Comparison of ENCODE assay signal across 2 cellular contexts in the genomic region with DNA sequence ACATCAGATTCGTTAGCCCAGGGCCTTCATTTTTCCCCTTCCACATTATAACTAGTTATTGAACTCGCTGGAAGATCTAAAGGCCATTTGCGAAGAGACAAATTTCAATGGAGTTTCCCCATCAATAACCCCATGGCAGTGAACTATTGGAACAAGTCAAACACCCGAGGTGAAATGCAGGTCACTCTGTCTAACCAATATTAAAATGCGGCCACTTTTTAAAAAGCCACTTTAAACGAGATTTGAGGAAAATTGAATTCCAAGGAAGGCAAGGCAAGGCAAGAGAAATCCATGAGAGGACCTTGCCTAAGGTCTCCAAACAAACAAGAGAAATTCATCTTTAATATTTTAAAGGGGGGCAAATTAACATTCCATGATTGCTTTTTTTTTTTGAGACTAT.
TF ChIP-seq lines count a peak whose summit lies in the region.

No MANE protein-coding gene starts in this region.

TF ChIP-seq in K562, 482 proteins besides CTCF, POLR2A, EP300 and RAD21:
- TF ChIP-seq MAFG (tag; conservative IDR thresholded peaks at IDR 0.05) (no peak), CHD1 (IDR thresholded peaks at IDR 0.05; ENCODE audit: low read length) (no peak), ZNF695 (CRISPR knock-in tag; IDR thresholded peaks at IDR 0.05) (no peak), ERF (CRISPR knock-in tag; IDR thresholded peaks at IDR 0.05) (no peak), HNRNPL (IDR thresholded peaks at IDR 0.05; ENCODE audit: low read depth, low read length) (no peak), KHSRP (IDR thresholded peaks at IDR 0.05) (no peak), SOX6 (IDR thresholded peaks at IDR 0.05) (no peak), PHB (CRISPR knock-in tag; IDR thresholded peaks at IDR 0.05) (no peak), FOXK1 (CRISPR knock-in tag; IDR thresholded peaks at IDR 0.05; ENCODE audit: borderline replicate concordance) (no peak), PML (IDR thresholded peaks at IDR 0.05; ENCODE audit: low read length) (no peak), ZNF354B (CRISPR knock-in tag; IDR thresholded peaks at IDR 0.05) (no peak), CBX2 (IDR thresholded peaks at IDR 0.05; ENCODE audit: insufficient read depth, low read length, poor library complexity, severe bottlenecking) (peak; percentile 90), PRMT5 (CRISPR knock-in tag; IDR thresholded peaks at IDR 0.05) (no peak), ZFP36 (IDR thresholded peaks at IDR 0.05; ENCODE audit: low read depth, low read length, partially characterized antibody) (peak; percentile 35), EWSR1 (IDR thresholded peaks at IDR 0.05; ENCODE audit: borderline replicate concordance, low read depth, partially characterized antibody) (no peak), C11orf30 (IDR thresholded peaks at IDR 0.05; ENCODE audit: low read depth) (no peak), HMG20B (CRISPR knock-in tag; IDR thresholded peaks at IDR 0.05) (no peak), CBX8 (IDR thresholded peaks at IDR 0.05; ENCODE audit: borderline replicate concordance, extremely low read depth, low read depth, low read length, poor library complexity, severe bottlenecking) (peak; percentile 88), RFX1 (IDR thresholded peaks at IDR 0.05) (no peak), CTBP1 (IDR thresholded peaks at IDR 0.05; ENCODE audit: borderline replicate concordance) (no peak), ZNF175 (CRISPR knock-in tag; IDR thresholded peaks at IDR 0.05; ENCODE audit: low read depth) (no peak), JUN (IDR thresholded peaks at IDR 0.05; ENCODE audit: borderline replicate concordance, low read depth, low read length) (no peak), JUN (CRISPR knock-in tag; IDR thresholded peaks at IDR 0.05; ENCODE audit: borderline replicate concordance) (no peak), ETS2 (tag; IDR thresholded peaks at IDR 0.05; ENCODE audit: borderline replicate concordance, poor library complexity, severe bottlenecking) (no peak)
- TF ChIP-seq, protein P1, sequence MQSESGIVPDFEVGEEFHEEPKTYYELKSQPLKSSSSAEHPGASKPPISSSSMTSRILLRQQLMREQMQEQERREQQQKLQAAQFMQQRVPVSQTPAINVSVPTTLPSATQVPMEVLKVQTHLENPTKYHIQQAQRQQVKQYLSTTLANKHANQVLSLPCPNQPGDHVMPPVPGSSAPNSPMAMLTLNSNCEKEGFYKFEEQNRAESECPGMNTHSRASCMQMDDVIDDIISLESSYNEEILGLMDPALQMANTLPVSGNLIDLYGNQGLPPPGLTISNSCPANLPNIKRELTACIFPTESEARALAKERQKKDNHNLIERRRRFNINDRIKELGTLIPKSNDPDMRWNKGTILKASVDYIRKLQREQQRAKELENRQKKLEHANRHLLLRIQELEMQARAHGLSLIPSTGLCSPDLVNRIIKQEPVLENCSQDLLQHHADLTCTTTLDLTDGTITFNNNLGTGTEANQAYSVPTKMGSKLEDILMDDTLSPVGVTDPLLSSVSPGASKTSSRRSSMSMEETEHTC (IDR thresholded peaks at IDR 0.05) = no peak
- TF ChIP-seq, protein P2, sequence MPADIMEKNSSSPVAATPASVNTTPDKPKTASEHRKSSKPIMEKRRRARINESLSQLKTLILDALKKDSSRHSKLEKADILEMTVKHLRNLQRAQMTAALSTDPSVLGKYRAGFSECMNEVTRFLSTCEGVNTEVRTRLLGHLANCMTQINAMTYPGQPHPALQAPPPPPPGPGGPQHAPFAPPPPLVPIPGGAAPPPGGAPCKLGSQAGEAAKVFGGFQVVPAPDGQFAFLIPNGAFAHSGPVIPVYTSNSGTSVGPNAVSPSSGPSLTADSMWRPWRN (IDR thresholded peaks at IDR 0.05; ENCODE audit: low read depth) = no peak
- TF ChIP-seq, protein P3, sequence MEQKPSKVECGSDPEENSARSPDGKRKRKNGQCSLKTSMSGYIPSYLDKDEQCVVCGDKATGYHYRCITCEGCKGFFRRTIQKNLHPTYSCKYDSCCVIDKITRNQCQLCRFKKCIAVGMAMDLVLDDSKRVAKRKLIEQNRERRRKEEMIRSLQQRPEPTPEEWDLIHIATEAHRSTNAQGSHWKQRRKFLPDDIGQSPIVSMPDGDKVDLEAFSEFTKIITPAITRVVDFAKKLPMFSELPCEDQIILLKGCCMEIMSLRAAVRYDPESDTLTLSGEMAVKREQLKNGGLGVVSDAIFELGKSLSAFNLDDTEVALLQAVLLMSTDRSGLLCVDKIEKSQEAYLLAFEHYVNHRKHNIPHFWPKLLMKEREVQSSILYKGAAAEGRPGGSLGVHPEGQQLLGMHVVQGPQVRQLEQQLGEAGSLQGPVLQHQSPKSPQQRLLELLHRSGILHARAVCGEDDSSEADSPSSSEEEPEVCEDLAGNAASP (IDR thresholded peaks at IDR 0.05) = no peak
- TF ChIP-seq, protein P4, sequence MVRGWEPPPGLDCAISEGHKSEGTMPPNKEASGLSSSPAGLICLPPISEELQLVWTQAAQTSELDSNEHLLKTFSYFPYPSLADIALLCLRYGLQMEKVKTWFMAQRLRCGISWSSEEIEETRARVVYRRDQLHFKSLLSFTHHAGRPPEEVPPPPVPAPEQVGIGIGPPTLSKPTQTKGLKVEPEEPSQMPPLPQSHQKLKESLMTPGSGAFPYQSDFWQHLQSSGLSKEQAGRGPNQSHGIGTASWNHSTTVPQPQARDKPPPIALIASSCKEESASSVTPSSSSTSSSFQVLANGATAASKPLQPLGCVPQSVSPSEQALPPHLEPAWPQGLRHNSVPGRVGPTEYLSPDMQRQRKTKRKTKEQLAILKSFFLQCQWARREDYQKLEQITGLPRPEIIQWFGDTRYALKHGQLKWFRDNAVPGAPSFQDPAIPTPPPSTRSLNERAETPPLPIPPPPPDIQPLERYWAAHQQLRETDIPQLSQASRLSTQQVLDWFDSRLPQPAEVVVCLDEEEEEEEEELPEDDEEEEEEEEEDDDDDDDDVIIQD (CRISPR knock-in tag; IDR thresholded peaks at IDR 0.05) = no peak

TF ChIP-seq in neural cell, 6 proteins besides CTCF, POLR2A, EP300 and RAD21:
- TF ChIP-seq, protein P5, sequence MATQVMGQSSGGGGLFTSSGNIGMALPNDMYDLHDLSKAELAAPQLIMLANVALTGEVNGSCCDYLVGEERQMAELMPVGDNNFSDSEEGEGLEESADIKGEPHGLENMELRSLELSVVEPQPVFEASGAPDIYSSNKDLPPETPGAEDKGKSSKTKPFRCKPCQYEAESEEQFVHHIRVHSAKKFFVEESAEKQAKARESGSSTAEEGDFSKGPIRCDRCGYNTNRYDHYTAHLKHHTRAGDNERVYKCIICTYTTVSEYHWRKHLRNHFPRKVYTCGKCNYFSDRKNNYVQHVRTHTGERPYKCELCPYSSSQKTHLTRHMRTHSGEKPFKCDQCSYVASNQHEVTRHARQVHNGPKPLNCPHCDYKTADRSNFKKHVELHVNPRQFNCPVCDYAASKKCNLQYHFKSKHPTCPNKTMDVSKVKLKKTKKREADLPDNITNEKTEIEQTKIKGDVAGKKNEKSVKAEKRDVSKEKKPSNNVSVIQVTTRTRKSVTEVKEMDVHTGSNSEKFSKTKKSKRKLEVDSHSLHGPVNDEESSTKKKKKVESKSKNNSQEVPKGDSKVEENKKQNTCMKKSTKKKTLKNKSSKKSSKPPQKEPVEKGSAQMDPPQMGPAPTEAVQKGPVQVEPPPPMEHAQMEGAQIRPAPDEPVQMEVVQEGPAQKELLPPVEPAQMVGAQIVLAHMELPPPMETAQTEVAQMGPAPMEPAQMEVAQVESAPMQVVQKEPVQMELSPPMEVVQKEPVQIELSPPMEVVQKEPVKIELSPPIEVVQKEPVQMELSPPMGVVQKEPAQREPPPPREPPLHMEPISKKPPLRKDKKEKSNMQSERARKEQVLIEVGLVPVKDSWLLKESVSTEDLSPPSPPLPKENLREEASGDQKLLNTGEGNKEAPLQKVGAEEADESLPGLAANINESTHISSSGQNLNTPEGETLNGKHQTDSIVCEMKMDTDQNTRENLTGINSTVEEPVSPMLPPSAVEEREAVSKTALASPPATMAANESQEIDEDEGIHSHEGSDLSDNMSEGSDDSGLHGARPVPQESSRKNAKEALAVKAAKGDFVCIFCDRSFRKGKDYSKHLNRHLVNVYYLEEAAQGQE (IDR thresholded peaks at IDR 0.05; ENCODE audit: borderline replicate concordance) = no peak
- TF ChIP-seq TAF1 (IDR thresholded peaks at IDR 0.05; ENCODE audit: low read depth) = no peak
- TF ChIP-seq SMC3 (conservative IDR thresholded peaks at IDR 0.05; ENCODE audit: poor library complexity) = no peak
- TF ChIP-seq POLR2AphosphoS5 (IDR thresholded peaks at IDR 0.05) = peak; percentile 17
- TF ChIP-seq EZH2 (IDR thresholded peaks at IDR 0.05; ENCODE audit: borderline replicate concordance, insufficient read depth, low read length, poor library complexity, severe bottlenecking) = no peak
- no peak for TF ChIP-seq MXI1 (conservative IDR thresholded peaks at IDR 0.05; ENCODE audit: poor library complexity, severe bottlenecking)
TF ChIP-seq in neural cell: peak in this region for 1.
